Comparison of ENCODE assay signal across 11 cellular contexts in the genomic region with DNA sequence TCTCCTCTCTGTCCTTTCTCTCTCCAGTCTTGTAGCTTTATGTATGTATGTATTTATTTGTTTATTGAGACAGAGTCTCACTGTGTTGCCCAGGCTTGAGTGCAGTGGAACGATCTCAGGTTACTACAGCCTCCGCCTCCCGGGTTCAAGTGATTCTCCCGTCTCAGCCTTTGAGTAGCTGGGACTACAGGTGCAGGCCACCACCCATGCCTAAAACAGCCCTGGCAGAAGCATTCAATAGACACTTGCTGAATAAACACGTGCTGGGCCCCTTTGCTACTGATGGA. TPM values are rescaled to one million over a fixed set of nuclear protein-coding genes. Genes with fewer than 3 reads are reported as not detected.
DNase-seq lines count a peak whose midpoint lies in the region; ATAC-seq and TF ChIP-seq lines count a peak whose summit lies in the region.
"Had no signal": no experiment of that assay in that cellular context is flagged by ENCODE, and none has a peak within 500 bp of the region (broad histone marks: within the 10 kb centered on the region; RNA-seq: fewer than 3 reads in every experiment).

No MANE protein-coding gene starts in this region.

- peaks cover 65% of the 10 kb centered on the region for H3K4me1 ChIP-seq in vagina

- peaks cover 0 to 29% of the 10 kb centered on the region in 2 donors for H3K36me3 ChIP-seq in vagina
- H3K36me3 ChIP-seq: ovary had no signal

- peak overlapping the region; percentile 91 for H3K4me3 Mint-ChIP-seq in stimulated activated naive CD8-positive, alpha-beta T cell treated with anti-CD3 and anti-CD28 coated beads, Interleukin-15, Interleukin-2, amounts not matched to agents 100 ng/mL and 50 ng/mL, for 24 hours
- peak overlapping the region; percentile 83 for H3K4me3 Mint-ChIP-seq in activated T-helper 2 cell treated with anti-CD3 and anti-CD28 coated beads, Interferon-gamma antibody, Interleukin-2, Interleukin-4, amounts not matched to agents 10 μg/mL and 5 μg/mL and 100 μg/mL, durations not matched to agents 14 hours and 24 hours and 36 hours (ENCODE audit: low read depth)
- peak overlapping the region; percentile 73 for H3K4me3 Mint-ChIP-seq in mesothelial cell of epicardium

- H3K36me3 Mint-ChIP-seq in stimulated activated naive CD8-positive, alpha-beta T cell treated with anti-CD3 and anti-CD28 coated beads, Interleukin-15, Interleukin-2, amounts not matched to agents 100 ng/mL and 50 ng/mL, for 24 hours (ENCODE audit: low read depth), result peaks cover 46% of the 10 kb centered on the region
- H3K36me3 Mint-ChIP-seq in activated T-helper 2 cell treated with anti-CD3 and anti-CD28 coated beads, Interferon-gamma antibody, Interleukin-2, Interleukin-4, amounts not matched to agents 10 μg/mL and 5 μg/mL and 100 μg/mL, durations not matched to agents 14 hours and 24 hours and 36 hours (ENCODE audit: low read depth), result peaks cover 48% of the 10 kb centered on the region
- peaks cover 18% of the 10 kb centered on the region for H3K36me3 Mint-ChIP-seq in mesothelial cell of epicardium

- no peak for ATAC-seq in stimulated activated naive CD8-positive, alpha-beta T cell treated with anti-CD3 and anti-CD28 coated beads, Interleukin-15, Interleukin-2, amounts not matched to agents 100 U/mL and 50 U/mL, for 24 hours
- no peak for ATAC-seq in GM18502 (IDR thresholded peaks at IDR 0.05; ENCODE audit: poor library complexity, unreplicated experiment)

- TF ChIP-seq CTCF in mesothelial cell of epicardium (IDR thresholded peaks at IDR 0.05; ENCODE audit: unreplicated experiment) (no peak), vagina (IDR thresholded peaks at IDR 0.05) (no peak)

- H3K27me3 ChIP-seq in vagina, result no peaks in the 10 kb centered on the region
- H3K27me3 ChIP-seq: ovary had no signal

- DNase-seq in stimulated activated naive CD8-positive, alpha-beta T cell treated with anti-CD3 and anti-CD28 coated beads, Interleukin-15, Interleukin-2, amounts not matched to agents 100 U/mL and 50 U/mL, for 24 hours, result no peak
- no peak for DNase-seq in activated T-helper 2 cell treated with anti-CD3 and anti-CD28 coated beads, Interferon-gamma antibody, Interleukin-2, Interleukin-4, amounts not matched to agents 10 μg/mL and 5 μg/mL and 100 μg/mL, durations not matched to agents 14 hours and 24 hours and 36 hours (ENCODE audit: low spot score)
- DNase-seq in mesothelial cell of epicardium (ENCODE audit: low spot score in 2 of 2, unreplicated experiment in 2 of 2) (no peak), vagina (ENCODE audit: extremely low spot score in 2 of 2) (no peak), activated gamma-delta T cell (lab: John Stamatoyannopoulos, UW) (no peak), inferior parietal cortex (ENCODE audit: extremely low spot score) (no peak)
- DNase-seq: GOT3, NCI-H1694 treated with DMSO at 0.1 percent for 48 hours, ovary had no signal

- no peak overlapping the region for H3K27ac ChIP-seq in vagina

- H3K27me3 Mint-ChIP-seq in stimulated activated naive CD8-positive, alpha-beta T cell treated with anti-CD3 and anti-CD28 coated beads, Interleukin-15, Interleukin-2, amounts not matched to agents 100 ng/mL and 50 ng/mL, for 24 hours, result no peaks in the 10 kb centered on the region
- H3K27me3 Mint-ChIP-seq in activated T-helper 2 cell treated with anti-CD3 and anti-CD28 coated beads, Interferon-gamma antibody, Interleukin-2, Interleukin-4, amounts not matched to agents 10 μg/mL and 5 μg/mL and 100 μg/mL, durations not matched to agents 14 hours and 24 hours and 36 hours (ENCODE audit: low read depth), result no peaks in the 10 kb centered on the region
- no peaks in the 10 kb centered on the region for H3K27me3 Mint-ChIP-seq in mesothelial cell of epicardium (ENCODE audit: low read depth)

- no peaks in the 10 kb centered on the region for H3K9me3 Mint-ChIP-seq in stimulated activated naive CD8-positive, alpha-beta T cell treated with anti-CD3 and anti-CD28 coated beads, Interleukin-15, Interleukin-2, amounts not matched to agents 100 ng/mL and 50 ng/mL, for 24 hours
- H3K9me3 Mint-ChIP-seq in activated T-helper 2 cell treated with anti-CD3 and anti-CD28 coated beads, Interferon-gamma antibody, Interleukin-2, Interleukin-4, amounts not matched to agents 10 μg/mL and 5 μg/mL and 100 μg/mL, durations not matched to agents 14 hours and 24 hours and 36 hours, result no peaks in the 10 kb centered on the region
- H3K9me3 Mint-ChIP-seq in mesothelial cell of epicardium, result no peaks in the 10 kb centered on the region

- intact Hi-C loops in activated T-helper 2 cell treated with anti-CD3 and anti-CD28 coated beads, Interferon-gamma antibody, Interleukin-2, Interleukin-4, amounts not matched to agents 10 μg/mL and 5 μg/mL and 100 μg/mL, durations not matched to agents 14 hours and 24 hours and 36 hours (cut with micrococcal nuclease), result no loop called here
- intact Hi-C loops in vagina (cut with DNase I), result no loop called here

- no peak for TF ChIP-seq POLR2A in vagina (IDR thresholded peaks at IDR 0.05)

- H3K4me3 ChIP-seq in vagina, result peak overlapping the region; percentile 62 to 71

- no peak overlapping the region for H3K27ac Mint-ChIP-seq in stimulated activated naive CD8-positive, alpha-beta T cell treated with anti-CD3 and anti-CD28 coated beads, Interleukin-15, Interleukin-2, amounts not matched to agents 100 ng/mL and 50 ng/mL, for 24 hours
- no peak overlapping the region for H3K27ac Mint-ChIP-seq in activated T-helper 2 cell treated with anti-CD3 and anti-CD28 coated beads, Interferon-gamma antibody, Interleukin-2, Interleukin-4, amounts not matched to agents 10 μg/mL and 5 μg/mL and 100 μg/mL, durations not matched to agents 14 hours and 24 hours and 36 hours
- H3K27ac Mint-ChIP-seq in mesothelial cell of epicardium, result no peak overlapping the region

- no peaks in the 10 kb centered on the region for H3K9me3 ChIP-seq in vagina
- H3K9me3 ChIP-seq: ovary had no signal

- H3K4me1 Mint-ChIP-seq in stimulated activated naive CD8-positive, alpha-beta T cell treated with anti-CD3 and anti-CD28 coated beads, Interleukin-15, Interleukin-2, amounts not matched to agents 100 ng/mL and 50 ng/mL, for 24 hours (ENCODE audit: low read depth), result peaks cover 34% of the 10 kb centered on the region
- H3K4me1 Mint-ChIP-seq in activated T-helper 2 cell treated with anti-CD3 and anti-CD28 coated beads, Interferon-gamma antibody, Interleukin-2, Interleukin-4, amounts not matched to agents 10 μg/mL and 5 μg/mL and 100 μg/mL, durations not matched to agents 14 hours and 24 hours and 36 hours (ENCODE audit: low read depth), result peaks cover 25% of the 10 kb centered on the region
- H3K4me1 Mint-ChIP-seq in mesothelial cell of epicardium, result peaks cover 29% of the 10 kb centered on the region

RNA-seq across cellular contexts. Expression of gene KIAA2013, which starts 2.5 kb away (rescaled TPM):
- total RNA-seq in activated T-helper 2 cell treated with anti-CD3 and anti-CD28 coated beads, Interferon-gamma antibody, Interleukin-2, Interleukin-4, amounts not matched to agents 10 μg/mL and 5 μg/mL and 100 μg/mL, durations not matched to agents 14 hours and 24 hours and 36 hours, result 36.2 and 37.4 TPM in 2 replicates
- total RNA-seq in mesothelial cell of epicardium (37.8 to 39.3 TPM (median 37.8 TPM) in 3 replicates), vagina (51.1 TPM)

RNA-seq across cellular contexts. Expression of gene PLOD1, which starts 10.7 kb away (rescaled TPM):
- 39.4 and 44.0 TPM in 2 replicates for total RNA-seq in activated T-helper 2 cell treated with anti-CD3 and anti-CD28 coated beads, Interferon-gamma antibody, Interleukin-2, Interleukin-4, amounts not matched to agents 10 μg/mL and 5 μg/mL and 100 μg/mL, durations not matched to agents 14 hours and 24 hours and 36 hours
- total RNA-seq in mesothelial cell of epicardium (198 to 206 TPM (median 203 TPM) in 3 replicates), vagina (42.2 TPM)

RNA-seq across cellular contexts. Expression of gene MFN2, which starts 56.5 kb away (rescaled TPM):
- 67.9 and 69.5 TPM in 2 replicates for total RNA-seq in activated T-helper 2 cell treated with anti-CD3 and anti-CD28 coated beads, Interferon-gamma antibody, Interleukin-2, Interleukin-4, amounts not matched to agents 10 μg/mL and 5 μg/mL and 100 μg/mL, durations not matched to agents 14 hours and 24 hours and 36 hours
- 52.4 to 58.4 TPM (median 53.7 TPM) in 3 replicates for total RNA-seq in mesothelial cell of epicardium
- total RNA-seq in vagina, result 61.6 TPM
